Comparison of ENCODE assay signal across 8 cellular contexts in genomic region chr7:113289140-113289740, GRCh38.
DNase-seq lines count a peak whose midpoint lies in the region; TF ChIP-seq lines count a peak whose summit lies in the region.

No MANE protein-coding gene starts in this region.

- POLR2A ChIA-PET in HEK293T (lab: Yijun Ruan, JAX) = no interaction called here

- H3K27ac ChIP-seq in dorsolateral prefrontal cortex = no peak overlapping the region

- intact Hi-C loops in dorsolateral prefrontal cortex (cut with DNase I) = no loop called here

- no peaks in the 10 kb centered on the region for H3K27me3 ChIP-seq in dorsolateral prefrontal cortex

- DNase-seq in SIG-M5 treated with dmso at 0.1 percent for 504 hours (lab: John Stamatoyannopoulos, UW; ENCODE audit: unreplicated experiment) = peak; percentile 52
- DNase-seq in SIG-M5 (lab: John Stamatoyannopoulos, UW) = no peak
- DNase-seq in HEK293T (ENCODE audit: extremely low spot score) = peak; percentile 13
- DNase-seq in NCI-H526 treated with DMSO at 0.1 percent for 48 hours (lab: John Stamatoyannopoulos, UW) = peak; percentile 71
- DNase-seq in dorsolateral prefrontal cortex = peak in 1 of 10 donors; percentile 20
- DNase-seq in retinal pigment epithelial cell (ENCODE audit: low read depth) = peak; percentile 23
- no peak for DNase-seq in dermis blood vessel endothelial cell
- no peak for DNase-seq in GOT3 (lab: John Stamatoyannopoulos, UW)

- TF ChIP-seq CTCF in dorsolateral prefrontal cortex (IDR thresholded peaks at IDR 0.05 in 54 of 56, conservative IDR thresholded peaks at IDR 0.05 in 2 of 56; ENCODE audit: low read depth in 1 of 56, partially characterized antibody in 56 of 56) (peak in 47 of 56 donors; percentile 13 to 64 (median 41)), retinal pigment epithelial cell (conservative IDR thresholded peaks at IDR 0.05; ENCODE audit: low read depth, low read length) (peak; percentile 63)

- CTCF ChIA-PET in HEK293T (lab: Yijun Ruan, JAX) = interaction anchor here (1.2 kb wide), 1 partner anchor 129 kb away, joined by 4 read pairs; no protein-coding TSS in a partner anchor

- H3K4me3 ChIP-seq in dorsolateral prefrontal cortex (no peak overlapping the region), retinal pigment epithelial cell (ENCODE audit: low read length) (no peak overlapping the region)

TF ChIP-seq in HEK293T, 16 proteins besides CTCF, POLR2A, EP300 and RAD21:
- TF ChIP-seq ZNF384 (IDR thresholded peaks at IDR 0.05) (no peak), L3MBTL2 (conservative IDR thresholded peaks at IDR 0.05) (no peak), ELF4 (IDR thresholded peaks at IDR 0.05) (no peak), NFRKB (IDR thresholded peaks at IDR 0.05) (no peak), BHLHE40 (IDR thresholded peaks at IDR 0.05; ENCODE audit: borderline replicate concordance) (no peak), TARDBP (IDR thresholded peaks at IDR 0.05) (no peak), SUZ12 (IDR thresholded peaks at IDR 0.05) (no peak), FOXK2 (IDR thresholded peaks at IDR 0.05) (no peak), SP1 (IDR thresholded peaks at IDR 0.05) (no peak), LEF1 (IDR thresholded peaks at IDR 0.05; ENCODE audit: borderline replicate concordance) (no peak), CTBP1 (IDR thresholded peaks at IDR 0.05; ENCODE audit: borderline replicate concordance) (no peak), ARNT (IDR thresholded peaks at IDR 0.05) (no peak), FOXA1 (IDR thresholded peaks at IDR 0.05) (no peak)

Comparison
In these comparisons a context has a peak if more than half of its experiments do, and no peak if none do; other contexts are left out.
1. DNase-seq: peak in SIG-M5 treated with dmso at 0.1 percent for 504 hours (single experiment), HEK293T (single experiment), NCI-H526 treated with DMSO at 0.1 percent for 48 hours (single experiment) and retinal pigment epithelial cell (single experiment); none in SIG-M5 (single experiment), dermis blood vessel endothelial cell (single experiment) and GOT3 (single experiment).